Comparison of ENCODE assay signal across 11 cellular contexts in genomic region chr10:119700321-119700954, GRCh38. TPM values are rescaled to one million over a fixed set of nuclear protein-coding genes. Genes with fewer than 3 reads are reported as not detected.
DNase-seq lines count a peak whose midpoint lies in the region; ATAC-seq and TF ChIP-seq lines count a peak whose summit lies in the region.
"Had no signal": no experiment of that assay in that cellular context is flagged by ENCODE, and none has a peak within 500 bp of the region (broad histone marks: within the 10 kb centered on the region; RNA-seq: fewer than 3 reads in every experiment).

No MANE protein-coding gene starts in this region.

- no peaks in the 10 kb centered on the region for H3K27me3 ChIP-seq in BLaER1

- H3K27ac Mint-ChIP-seq in Calu3 (ENCODE audit: unreplicated experiment) = no peak overlapping the region
- H3K27ac Mint-ChIP-seq: activated T-helper 2 cell treated with anti-CD3 and anti-CD28 coated beads, Interferon-gamma antibody, Interleukin-2, Interleukin-4, amounts not matched to agents 10 μg/mL and 5 μg/mL and 100 μg/mL, durations not matched to agents 14 hours and 24 hours and 36 hours had no signal

- peaks cover 4% of the 10 kb centered on the region for H3K9me3 Mint-ChIP-seq in Calu3 (ENCODE audit: low read depth, unreplicated experiment)

- no peak overlapping the region for H3K4me3 Mint-ChIP-seq in Calu3 (ENCODE audit: low read depth, unreplicated experiment)

- no peaks in the 10 kb centered on the region for H3K27me3 Mint-ChIP-seq in Calu3 (ENCODE audit: unreplicated experiment)

- H4K20me1 ChIP-seq in BLaER1 = no peaks in the 10 kb centered on the region

- no peaks in the 10 kb centered on the region for H3K36me3 Mint-ChIP-seq in Calu3 (ENCODE audit: insufficient read depth, unreplicated experiment)

- H3K9ac ChIP-seq in BLaER1 = no peak overlapping the region

- H3K36me3 ChIP-seq in BLaER1 = no peaks in the 10 kb centered on the region
- H3K36me3 ChIP-seq: neutrophil had no signal

- intact Hi-C loops in Calu3 (cut with micrococcal nuclease; ENCODE audit: unreplicated experiment) = no loop called here

- peak overlapping the region; percentile 47 for H3K4me2 ChIP-seq in BLaER1

- ATAC-seq in GM19351 (IDR thresholded peaks at IDR 0.05; ENCODE audit: unreplicated experiment) (peak; percentile 58), HG03025 (IDR thresholded peaks at IDR 0.05; ENCODE audit: low FRiP score, unreplicated experiment) (peak; percentile 34)

- no peak for TF ChIP-seq CTCF in Calu3 (IDR thresholded peaks at IDR 0.05; ENCODE audit: unreplicated experiment)

- H3K9me3 ChIP-seq in BLaER1 = peaks cover 23% of the 10 kb centered on the region
- H3K9me3 ChIP-seq: neutrophil had no signal

- no peak overlapping the region for H3K4me3 ChIP-seq in BLaER1

- no TSS peak for BruUV-seq in Calu3 (replicated peaks; lab: Mats Ljungman, UMichigan)

- H3K4me1 ChIP-seq in BLaER1 = peaks cover 64% of the 10 kb centered on the region

- DNase-seq in NOMO-1 treated with DMSO at 0.1 percent for 48 hours (lab: John Stamatoyannopoulos, UW; ENCODE audit: unreplicated experiment) = peak; percentile 86
- no peak for DNase-seq in effector CD4-positive, alpha-beta T cell
- no peak for DNase-seq in Calu3
- DNase-seq in NCI-H82 treated with DMSO at 0.1 percent for 48 hours (lab: John Stamatoyannopoulos, UW; ENCODE audit: unreplicated experiment) = no peak
- DNase-seq in dermis blood vessel endothelial cell = no peak
- DNase-seq: NCI-H226 had no signal

- CTCF ChIA-PET in Calu3 (lab: Charles Lee) = no interaction called here

- H3K4me1 Mint-ChIP-seq in Calu3 (ENCODE audit: low read depth, unreplicated experiment) = peaks cover 10% of the 10 kb centered on the region

- H3K27ac ChIP-seq in BLaER1 = peak overlapping the region; percentile 36; the same call in 1 of the 2 replicates
- H3K27ac ChIP-seq: neutrophil had no signal

RNA-seq across cellular contexts. Expression of gene INPP5F, which starts 25.4 kb away (rescaled TPM):
- total RNA-seq in Calu3 (2022) (6.9 and 7.3 TPM in 2 replicates), dermis blood vessel endothelial cell (12.9 and 20.8 TPM in 2 replicates)

RNA-seq across cellular contexts. Expression of gene BAG3, which starts 49.3 kb away (rescaled TPM):
- total RNA-seq in Calu3 (2022) (29.6 and 35.2 TPM in 2 replicates), dermis blood vessel endothelial cell (7.5 and 15.5 TPM in 2 replicates)
